In genomic region chr1:23122023-23122738, GRCh38 we compare ENCODE assay signal across 10 cellular contexts. TPM values are rescaled to one million over a fixed set of nuclear protein-coding genes. Genes with fewer than 3 reads are reported as not detected.
DNase-seq lines count a peak whose midpoint lies in the region; TF ChIP-seq lines count a peak whose summit lies in the region.
"Had no signal": no experiment of that assay in that cellular context is flagged by ENCODE, and none has a peak within 500 bp of the region (broad histone marks: within the 10 kb centered on the region; RNA-seq: fewer than 3 reads in every experiment).

No MANE protein-coding gene starts in this region.

- H3F3A ChIP-seq in neural progenitor cell (ENCODE audit: low read depth) = peaks cover 14% of the 10 kb centered on the region

- CTCF ChIA-PET in RWPE1 (lab: Yijun Ruan, JAX) = no interaction called here

- H3K23ac ChIP-seq in H9 (ENCODE audit: insufficient read length, low read depth, low read length) = no peak overlapping the region

- TF ChIP-seq CTCF in RWPE1 (conservative IDR thresholded peaks at IDR 0.05; ENCODE audit: low read depth) (no peak), fibroblast of lung (conservative IDR thresholded peaks at IDR 0.05 in 1 of 2, IDR thresholded peaks at IDR 0.05 in 1 of 2; ENCODE audit: low read depth in 1 of 2, low read length in 2 of 2) (no peak), neural progenitor cell (IDR thresholded peaks at IDR 0.05) (no peak), H9 (conservative IDR thresholded peaks at IDR 0.05) (no peak), GM13977 (IDR thresholded peaks at IDR 0.05; ENCODE audit: extremely low read depth, insufficient read depth, missing control alignments) (no peak)

- H3K27me3 Mint-ChIP-seq in neural progenitor cell (ENCODE audit: insufficient read depth, low read depth) (no peaks in the 10 kb centered on the region), H9 (ENCODE audit: low read depth) (no peaks in the 10 kb centered on the region)

- H3K27ac Mint-ChIP-seq in neural progenitor cell = no peak overlapping the region
- no peak overlapping the region for H3K27ac Mint-ChIP-seq in H9

- H3K9me3 Mint-ChIP-seq in neural progenitor cell (no peaks in the 10 kb centered on the region), H9 (no peaks in the 10 kb centered on the region)

- H3K36me3 ChIP-seq in BLaER1 (peaks cover 5% of the 10 kb centered on the region; the same call in 1 of the 2 replicates), fibroblast of lung (ENCODE audit: control insufficient read depth, insufficient read depth, low read length) (no peaks in the 10 kb centered on the region), neural progenitor cell (no peaks in the 10 kb centered on the region)

- no peak overlapping the region for H4K8ac ChIP-seq in H9 (replicated peaks; ENCODE audit: insufficient read length, low read depth, low read length)

- H2AK5ac ChIP-seq in H9 (ENCODE audit: insufficient read length, low read length) = no peak overlapping the region

- no peak overlapping the region for H2BK20ac ChIP-seq in H9 (ENCODE audit: low read depth, low read length, poor library complexity, severe bottlenecking)

- DNase-seq in RWPE1 (ENCODE audit: low spot score) = no peak
- DNase-seq in fibroblast of lung (ENCODE audit: low read depth in 2 of 2) = peak; percentile 81 to 85
- peak; percentile 25 for DNase-seq in neural progenitor cell (ENCODE audit: low spot score)
- DNase-seq in H9 = no peak
- DNase-seq in GM13977 (ENCODE audit: low spot score) = no peak
- no peak for DNase-seq in RPMI8226
- DNase-seq in NCI-H1694 (lab: John Stamatoyannopoulos, UW) = no peak
- DNase-seq: activated CD4-positive, CD25-positive, alpha-beta regulatory T cell treated with anti-CD3 and anti-CD28 coated beads, Interleukin-2, amount 50 U/mL, for 72 hours; NCI-H2171 had no signal

- H3K9me3 ChIP-seq in BLaER1 = no peaks in the 10 kb centered on the region
- no peaks in the 10 kb centered on the region for H3K9me3 ChIP-seq in fibroblast of lung (ENCODE audit: control insufficient read depth, insufficient read depth, low read depth, low read length)
- no peaks in the 10 kb centered on the region for H3K9me3 ChIP-seq in neural progenitor cell (ENCODE audit: low read depth)
- no peaks in the 10 kb centered on the region for H3K9me3 ChIP-seq in H9 (ENCODE audit: control insufficient read depth, low read depth, low read length)

- no peak overlapping the region for H3K18ac ChIP-seq in H9 (ENCODE audit: insufficient read length, low read depth, low read length)

- H3K23me2 ChIP-seq in H9 (ENCODE audit: insufficient read length, low read depth, low read length, poor library complexity, severe bottlenecking) = no peaks in the 10 kb centered on the region

- peaks cover 35% of the 10 kb centered on the region for H3K79me2 ChIP-seq in fibroblast of lung (ENCODE audit: control insufficient read depth, insufficient read depth, low read length)
- H3K79me2 ChIP-seq in neural progenitor cell (ENCODE audit: low read depth) = peaks cover 100% of the 10 kb centered on the region
- H3K79me2 ChIP-seq in H9 (ENCODE audit: insufficient read depth, low read length) = peaks cover 24% of the 10 kb centered on the region

- H3K27ac ChIP-seq in BLaER1 = no peak overlapping the region
- peak overlapping the region; percentile 77 for H3K27ac ChIP-seq in RWPE1
- no peak overlapping the region for H3K27ac ChIP-seq in fibroblast of lung (ENCODE audit: insufficient read depth, low read length)
- H3K27ac ChIP-seq in neural progenitor cell = peak overlapping the region; percentile 18
- no peak overlapping the region for H3K27ac ChIP-seq in H9 (ENCODE audit: insufficient read length, low read depth, low read length)

- H4K91ac ChIP-seq in H9 (ENCODE audit: insufficient read length, low read depth, low read length) = no peak overlapping the region

- H3T11ph ChIP-seq in H9 (ENCODE audit: low read length) = no peak overlapping the region

- H4K5ac ChIP-seq in H9 (ENCODE audit: insufficient read length, low read depth, low read length) = no peak overlapping the region

- H2BK12ac ChIP-seq in H9 (ENCODE audit: insufficient read length, low read depth, low read length) = no peak overlapping the region

- H3K27me3 ChIP-seq in BLaER1 (no peaks in the 10 kb centered on the region), fibroblast of lung (ENCODE audit: control insufficient read depth, insufficient read depth, low read length) (no peaks in the 10 kb centered on the region), neural progenitor cell (no peaks in the 10 kb centered on the region), H9 (ENCODE audit: insufficient read depth, low read length) (no peaks in the 10 kb centered on the region)

- no peak overlapping the region for H3K14ac ChIP-seq in H9 (ENCODE audit: insufficient read depth, low read length)

- H3K4ac ChIP-seq in H9 (ENCODE audit: low read depth, low read length) = no peak overlapping the region

- peaks cover 98% of the 10 kb centered on the region for H4K20me1 ChIP-seq in BLaER1
- H4K20me1 ChIP-seq in fibroblast of lung (ENCODE audit: control insufficient read depth, extremely low read depth, insufficient read depth, low read length) = no peaks in the 10 kb centered on the region
- H4K20me1 ChIP-seq in neural progenitor cell (ENCODE audit: low read depth) = peaks cover 90% of the 10 kb centered on the region
- H4K20me1 ChIP-seq in H9 (ENCODE audit: control insufficient read depth, insufficient read depth, insufficient read length) = no peaks in the 10 kb centered on the region

- H2BK15ac ChIP-seq in H9 (ENCODE audit: low read depth, low read length) = no peak overlapping the region

- H3K79me1 ChIP-seq in H9 (ENCODE audit: insufficient read depth, low read depth, low read length, poor library complexity, severe bottlenecking) = peaks cover 6% of the 10 kb centered on the region

- in situ Hi-C loops in GM13977 (cut with MboI; ENCODE audit: low pct_unique_long_range_greater_than_20kb, low sequenced_read_pairs, unreplicated experiment) = no loop called here

- H3K4me1 ChIP-seq in BLaER1 (peaks cover 54% of the 10 kb centered on the region), fibroblast of lung (ENCODE audit: control insufficient read depth, extremely low read depth, insufficient read depth, low read length) (peaks cover 3% of the 10 kb centered on the region), neural progenitor cell (peaks cover 9% of the 10 kb centered on the region), H9 (ENCODE audit: insufficient read depth, low read length) (peaks cover 4% of the 10 kb centered on the region; the same call in 1 of the 2 replicates)

- H2BK5ac ChIP-seq in H9 (ENCODE audit: insufficient read length, low read length) = no peak overlapping the region

- H3K4me2 ChIP-seq in BLaER1 (0 out of 2 replicates have a peak overlapping the region, but pooled peaks have one; percentile 6), fibroblast of lung (ENCODE audit: extremely low read depth, insufficient read depth, low read length) (peak overlapping the region; percentile 53), neural progenitor cell (peak overlapping the region; percentile 34), H9 (ENCODE audit: insufficient read depth, insufficient read length, low read length) (no peak overlapping the region)

- no peak overlapping the region for H3K56ac ChIP-seq in H9 (ENCODE audit: insufficient read length, low read depth, low read length)

- no peak overlapping the region for H2AFZ ChIP-seq in fibroblast of lung (ENCODE audit: low read length)
- no peak overlapping the region for H2AFZ ChIP-seq in neural progenitor cell (replicated peaks)
- no peak overlapping the region for H2AFZ ChIP-seq in H9 (ENCODE audit: low read length)

- no peaks in the 10 kb centered on the region for H3K36me3 Mint-ChIP-seq in neural progenitor cell
- H3K36me3 Mint-ChIP-seq in H9 (ENCODE audit: insufficient read depth in 1 of 3, low read depth in 3 of 3) = no peaks in the 10 kb centered on the region

- no peak overlapping the region for H2BK120ac ChIP-seq in H9 (ENCODE audit: low read depth, low read length, poor library complexity, severe bottlenecking)

- H3K4me3 Mint-ChIP-seq in neural progenitor cell = no peak overlapping the region
- H3K4me3 Mint-ChIP-seq in H9 = no peak overlapping the region

- peaks cover 21% of the 10 kb centered on the region for H3K4me1 Mint-ChIP-seq in neural progenitor cell
- peaks cover 15 to 16% of the 10 kb centered on the region in 2 experiments for H3K4me1 Mint-ChIP-seq in H9

- WGBS in H9 (ENCODE audit: extremely low coverage, insufficient read length, low lambda C conversion rate) = no CpG with 5 or more reads among the region's 4 CpGs

- POLR2A ChIA-PET in RWPE1 (lab: Yijun Ruan, JAX; ENCODE audit: low non-redundant PET) = no interaction called here

- H3K9ac ChIP-seq in BLaER1 = no peak overlapping the region
- no peak overlapping the region for H3K9ac ChIP-seq in fibroblast of lung (ENCODE audit: insufficient read depth, low read length)
- no peak overlapping the region for H3K9ac ChIP-seq in neural progenitor cell
- H3K9ac ChIP-seq in H9 (ENCODE audit: extremely low read depth, insufficient read length, low read length) = no peak overlapping the region

- H3K4me3 ChIP-seq in BLaER1 (no peak overlapping the region), fibroblast of lung (replicated peaks in 1 of 4; ENCODE audit: control extremely low read depth in 1 of 4, insufficient read depth in 1 of 4, low read depth in 3 of 4, low read length in 4 of 4) (no peak overlapping the region), neural progenitor cell (no peak overlapping the region)

RNA-seq across cellular contexts. Expression of gene LUZP1, which starts 46.5 kb away (rescaled TPM):
- total RNA-seq in fibroblast of lung (15.7 and 18.8 TPM in 2 replicates), neural progenitor cell (ENCODE audit: low replicate concordance) (38.0 and 39.1 TPM in 2 replicates), H9 (2021) (45.4 and 48.2 TPM in 2 replicates)
- polyA plus RNA-seq in fibroblast of lung = 23.7 and 27.2 TPM in 2 replicates
- 17.7 and 23.6 TPM in 2 replicates for polyA plus RNA-seq in fibroblast of lung (2012)
- 34.6 and 36.6 TPM in 2 replicates for polyA minus RNA-seq in fibroblast of lung (ENCODE audit: low replicate concordance)

Comparison
In these comparisons a context has a peak if more than half of its experiments do, and no peak if none do; other contexts are left out.
1. H3K27ac ChIP-seq: peak in RWPE1 (single experiment) and neural progenitor cell (single experiment); none in BLaER1 (single experiment), fibroblast of lung (single experiment) and H9 (single experiment).
2. DNase-seq: peak in fibroblast of lung (2 of 2) and neural progenitor cell (single experiment); none in RWPE1 (single experiment), H9 (single experiment), GM13977 (single experiment), RPMI8226 (single experiment) and NCI-H1694 (single experiment).